8 cellular contexts compared by ENCODE assay signal in genomic region chr6:44222987-44223470, GRCh38. TPM values are rescaled to one million over a fixed set of nuclear protein-coding genes. Genes with fewer than 3 reads are reported as not detected.
DNase-seq lines count a peak whose midpoint lies in the region; ATAC-seq and TF ChIP-seq lines count a peak whose summit lies in the region.

No MANE protein-coding gene starts in this region.

- H3K27ac Mint-ChIP-seq in activated T-helper 1 cell treated with anti-CD3 and anti-CD28 coated beads, Interleukin-12 subunit alpha, Interleukin-12 subunit beta, Interleukin-2, Interleukin-4 antibody, amounts not matched to agents 30 ng/mL and 10 ng/mL and 1 ng/mL, durations not matched to agents 14 hours and 24 hours and 36 hours: peak overlapping the region; percentile 73
- peak overlapping the region; percentile 94 for H3K27ac Mint-ChIP-seq in stimulated activated naive CD8-positive, alpha-beta T cell treated with anti-CD3 and anti-CD28 coated beads, Interleukin-15, Interleukin-2, amounts not matched to agents 100 ng/mL and 50 ng/mL, for 24 hours

- no peaks in the 10 kb centered on the region for H3K9me3 Mint-ChIP-seq in activated T-helper 1 cell treated with anti-CD3 and anti-CD28 coated beads, Interleukin-12 subunit alpha, Interleukin-12 subunit beta, Interleukin-2, Interleukin-4 antibody, amounts not matched to agents 30 ng/mL and 10 ng/mL and 1 ng/mL, durations not matched to agents 14 hours and 24 hours and 36 hours
- no peaks in the 10 kb centered on the region for H3K9me3 Mint-ChIP-seq in stimulated activated naive CD8-positive, alpha-beta T cell treated with anti-CD3 and anti-CD28 coated beads, Interleukin-15, Interleukin-2, amounts not matched to agents 100 ng/mL and 50 ng/mL, for 24 hours

- H3K36me3 ChIP-seq in BLaER1 (peaks cover 9% of the 10 kb centered on the region), iPS DF 6.9 (ENCODE audit: control insufficient read depth, insufficient read depth, low read length) (peaks cover 3% of the 10 kb centered on the region; the same call in 1 of the 2 replicates)

- DNase-seq in HFF-Myc (ENCODE audit: extremely low read depth, low read depth): no peak
- no peak for DNase-seq in activated T-helper 1 cell treated with anti-CD3 and anti-CD28 coated beads, Interleukin-12 subunit alpha, Interleukin-12 subunit beta, Interleukin-2, Interleukin-4 antibody, amounts not matched to agents 30 ng/mL and 10 ng/mL and 1 ng/mL, durations not matched to agents 14 hours and 24 hours and 36 hours (ENCODE audit: low spot score)
- DNase-seq in iPS DF 6.9 (ENCODE audit: low read depth, low spot score): no peak
- DNase-seq in NCI-H128 (lab: John Stamatoyannopoulos, UW; ENCODE audit: unreplicated experiment): no peak

- H3K4me1 ChIP-seq in BLaER1 (peaks cover 80% of the 10 kb centered on the region), iPS DF 6.9 (ENCODE audit: control insufficient read depth, insufficient read depth, low read length) (peaks cover 21% of the 10 kb centered on the region)

- H3K4me2 ChIP-seq in BLaER1: peak overlapping the region; percentile 96

- H3K27me3 Mint-ChIP-seq in activated T-helper 1 cell treated with anti-CD3 and anti-CD28 coated beads, Interleukin-12 subunit alpha, Interleukin-12 subunit beta, Interleukin-2, Interleukin-4 antibody, amounts not matched to agents 30 ng/mL and 10 ng/mL and 1 ng/mL, durations not matched to agents 14 hours and 24 hours and 36 hours (ENCODE audit: insufficient read depth): peaks cover 4% of the 10 kb centered on the region
- H3K27me3 Mint-ChIP-seq in stimulated activated naive CD8-positive, alpha-beta T cell treated with anti-CD3 and anti-CD28 coated beads, Interleukin-15, Interleukin-2, amounts not matched to agents 100 ng/mL and 50 ng/mL, for 24 hours: no peaks in the 10 kb centered on the region

- no CpG with 5 or more reads among the region's 29 CpGs for WGBS in iPS DF 6.9 (ENCODE audit: insufficient coverage, insufficient read length)

- peak overlapping the region; percentile 83 for H3K4me3 Mint-ChIP-seq in activated T-helper 1 cell treated with anti-CD3 and anti-CD28 coated beads, Interleukin-12 subunit alpha, Interleukin-12 subunit beta, Interleukin-2, Interleukin-4 antibody, amounts not matched to agents 30 ng/mL and 10 ng/mL and 1 ng/mL, durations not matched to agents 14 hours and 24 hours and 36 hours
- peak overlapping the region; percentile 92 for H3K4me3 Mint-ChIP-seq in stimulated activated naive CD8-positive, alpha-beta T cell treated with anti-CD3 and anti-CD28 coated beads, Interleukin-15, Interleukin-2, amounts not matched to agents 100 ng/mL and 50 ng/mL, for 24 hours

- H3K4me3 ChIP-seq in BLaER1: peak overlapping the region; percentile 73
- H3K4me3 ChIP-seq in HFF-Myc (replicated peaks; ENCODE audit: low read depth, low read length): peak overlapping the region; percentile 74
- H3K4me3 ChIP-seq in iPS DF 6.9 (ENCODE audit: low read length): peak overlapping the region; percentile 78; the same call in 1 of the 2 replicates

- peaks cover 37% of the 10 kb centered on the region for H4K20me1 ChIP-seq in BLaER1

- peaks cover 2% of the 10 kb centered on the region for H3K36me3 Mint-ChIP-seq in activated T-helper 1 cell treated with anti-CD3 and anti-CD28 coated beads, Interleukin-12 subunit alpha, Interleukin-12 subunit beta, Interleukin-2, Interleukin-4 antibody, amounts not matched to agents 30 ng/mL and 10 ng/mL and 1 ng/mL, durations not matched to agents 14 hours and 24 hours and 36 hours (ENCODE audit: low read depth)
- H3K36me3 Mint-ChIP-seq in stimulated activated naive CD8-positive, alpha-beta T cell treated with anti-CD3 and anti-CD28 coated beads, Interleukin-15, Interleukin-2, amounts not matched to agents 100 ng/mL and 50 ng/mL, for 24 hours (ENCODE audit: low read depth): peaks cover 17% of the 10 kb centered on the region

- H3K9me3 ChIP-seq in BLaER1 (no peaks in the 10 kb centered on the region), iPS DF 6.9 (ENCODE audit: control insufficient read depth, insufficient read depth, low read length) (no peaks in the 10 kb centered on the region)

- peaks cover 42% of the 10 kb centered on the region for H3K4me1 Mint-ChIP-seq in activated T-helper 1 cell treated with anti-CD3 and anti-CD28 coated beads, Interleukin-12 subunit alpha, Interleukin-12 subunit beta, Interleukin-2, Interleukin-4 antibody, amounts not matched to agents 30 ng/mL and 10 ng/mL and 1 ng/mL, durations not matched to agents 14 hours and 24 hours and 36 hours (ENCODE audit: low read depth)
- peaks cover 54% of the 10 kb centered on the region for H3K4me1 Mint-ChIP-seq in stimulated activated naive CD8-positive, alpha-beta T cell treated with anti-CD3 and anti-CD28 coated beads, Interleukin-15, Interleukin-2, amounts not matched to agents 100 ng/mL and 50 ng/mL, for 24 hours (ENCODE audit: low read depth)

- H3K27me3 ChIP-seq in BLaER1 (no peaks in the 10 kb centered on the region), iPS DF 6.9 (ENCODE audit: control insufficient read depth, insufficient read depth, low read length) (no peaks in the 10 kb centered on the region)

- peak overlapping the region; percentile 51; the same call in 1 of the 2 replicates for H3K9ac ChIP-seq in BLaER1

- intact Hi-C loops in activated T-helper 1 cell treated with anti-CD3 and anti-CD28 coated beads, Interleukin-12 subunit alpha, Interleukin-12 subunit beta, Interleukin-2, Interleukin-4 antibody, amounts not matched to agents 30 ng/mL and 10 ng/mL and 1 ng/mL, durations not matched to agents 14 hours and 24 hours and 36 hours (cut with micrococcal nuclease): loop anchor here (1.0 to 5.0 kb wide), 3 partner anchors 14 to 451 kb away; partner anchors contain the start of gene VEGFA

- H3K27ac ChIP-seq in BLaER1 (no peak overlapping the region), iPS DF 6.9 (ENCODE audit: low read length) (no peak overlapping the region)

- ATAC-seq in HG02763 (IDR thresholded peaks at IDR 0.05; ENCODE audit: unreplicated experiment): no peak
- ATAC-seq in HG03045 (IDR thresholded peaks at IDR 0.05; ENCODE audit: unreplicated experiment): no peak

- TF ChIP-seq CTCF in HFF-Myc (IDR thresholded peaks at IDR 0.05; ENCODE audit: low read depth, low read length, missing control alignments): no peak

RNA-seq across cellular contexts. Expression of gene SLC29A1, which starts 0.4 kb away (rescaled TPM):
- total RNA-seq in activated T-helper 1 cell treated with anti-CD3 and anti-CD28 coated beads, Interleukin-12 subunit alpha, Interleukin-12 subunit beta, Interleukin-2, Interleukin-4 antibody, amounts not matched to agents 30 ng/mL and 10 ng/mL and 1 ng/mL, durations not matched to agents 14 hours and 24 hours and 36 hours: 121 and 122 TPM in 2 replicates

RNA-seq across cellular contexts. Expression of gene MYMX, which starts 6.3 kb away (rescaled TPM):
- total RNA-seq in activated T-helper 1 cell treated with anti-CD3 and anti-CD28 coated beads, Interleukin-12 subunit alpha, Interleukin-12 subunit beta, Interleukin-2, Interleukin-4 antibody, amounts not matched to agents 30 ng/mL and 10 ng/mL and 1 ng/mL, durations not matched to agents 14 hours and 24 hours and 36 hours: not detected in 2 replicates

RNA-seq across cellular contexts. Expression of gene HSP90AB1, which starts 23.9 kb away (rescaled TPM):
- 2,065 and 2,095 TPM in 2 replicates for total RNA-seq in activated T-helper 1 cell treated with anti-CD3 and anti-CD28 coated beads, Interleukin-12 subunit alpha, Interleukin-12 subunit beta, Interleukin-2, Interleukin-4 antibody, amounts not matched to agents 30 ng/mL and 10 ng/mL and 1 ng/mL, durations not matched to agents 14 hours and 24 hours and 36 hours

RNA-seq across cellular contexts. Expression of gene SLC35B2, which starts 34.3 kb away (rescaled TPM):
- total RNA-seq in activated T-helper 1 cell treated with anti-CD3 and anti-CD28 coated beads, Interleukin-12 subunit alpha, Interleukin-12 subunit beta, Interleukin-2, Interleukin-4 antibody, amounts not matched to agents 30 ng/mL and 10 ng/mL and 1 ng/mL, durations not matched to agents 14 hours and 24 hours and 36 hours: 29.2 and 30.1 TPM in 2 replicates

RNA-seq across cellular contexts. Expression of gene NFKBIE, which starts 42.3 kb away (rescaled TPM):
- total RNA-seq in activated T-helper 1 cell treated with anti-CD3 and anti-CD28 coated beads, Interleukin-12 subunit alpha, Interleukin-12 subunit beta, Interleukin-2, Interleukin-4 antibody, amounts not matched to agents 30 ng/mL and 10 ng/mL and 1 ng/mL, durations not matched to agents 14 hours and 24 hours and 36 hours: 23.2 and 29.0 TPM in 2 replicates
